In the genomic region with DNA sequence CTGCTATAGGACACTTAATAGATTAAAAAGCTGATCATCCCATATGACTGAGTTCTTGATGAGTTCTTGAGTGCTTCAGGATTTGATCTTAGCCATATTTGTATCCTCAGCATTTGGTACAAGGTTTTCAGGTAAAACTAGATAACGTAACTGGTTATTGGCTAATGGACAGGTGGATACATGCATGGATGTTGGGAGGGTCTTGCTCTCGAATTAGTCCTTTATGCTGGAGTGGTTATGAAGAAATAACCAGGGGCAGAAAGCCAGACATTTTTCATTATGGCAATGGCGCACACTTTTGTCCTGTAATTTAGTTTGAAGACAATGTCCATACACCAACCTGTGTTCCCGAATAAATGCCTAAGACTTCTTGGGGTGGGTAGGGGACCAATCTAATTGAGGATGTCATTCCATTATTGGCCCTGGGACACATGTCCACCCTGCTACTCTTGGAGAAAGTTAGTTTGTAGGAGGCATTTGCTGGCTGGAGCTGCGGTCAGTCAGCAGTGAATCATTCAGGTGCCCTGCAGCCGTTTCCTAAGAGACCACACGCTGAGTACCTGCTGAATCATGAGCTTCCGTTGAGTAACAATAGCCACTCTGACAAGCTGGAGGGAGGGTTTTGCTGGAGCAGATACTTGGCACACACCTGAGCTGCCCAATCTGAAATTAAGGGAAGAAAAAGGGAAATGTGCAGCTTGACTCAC, we compare ENCODE assay signal across 3 cellular contexts.
A peak's percentile ranks its signal among the peaks of the same experiment; 100 is the strongest.
TF ChIP-seq lines count a peak whose summit lies in the region.

No MANE protein-coding gene starts in this region.

TF ChIP-seq in GM23338, 12 proteins besides CTCF, POLR2A, EP300 and RAD21 (continued from another document):
- TF ChIP-seq, protein P1, sequence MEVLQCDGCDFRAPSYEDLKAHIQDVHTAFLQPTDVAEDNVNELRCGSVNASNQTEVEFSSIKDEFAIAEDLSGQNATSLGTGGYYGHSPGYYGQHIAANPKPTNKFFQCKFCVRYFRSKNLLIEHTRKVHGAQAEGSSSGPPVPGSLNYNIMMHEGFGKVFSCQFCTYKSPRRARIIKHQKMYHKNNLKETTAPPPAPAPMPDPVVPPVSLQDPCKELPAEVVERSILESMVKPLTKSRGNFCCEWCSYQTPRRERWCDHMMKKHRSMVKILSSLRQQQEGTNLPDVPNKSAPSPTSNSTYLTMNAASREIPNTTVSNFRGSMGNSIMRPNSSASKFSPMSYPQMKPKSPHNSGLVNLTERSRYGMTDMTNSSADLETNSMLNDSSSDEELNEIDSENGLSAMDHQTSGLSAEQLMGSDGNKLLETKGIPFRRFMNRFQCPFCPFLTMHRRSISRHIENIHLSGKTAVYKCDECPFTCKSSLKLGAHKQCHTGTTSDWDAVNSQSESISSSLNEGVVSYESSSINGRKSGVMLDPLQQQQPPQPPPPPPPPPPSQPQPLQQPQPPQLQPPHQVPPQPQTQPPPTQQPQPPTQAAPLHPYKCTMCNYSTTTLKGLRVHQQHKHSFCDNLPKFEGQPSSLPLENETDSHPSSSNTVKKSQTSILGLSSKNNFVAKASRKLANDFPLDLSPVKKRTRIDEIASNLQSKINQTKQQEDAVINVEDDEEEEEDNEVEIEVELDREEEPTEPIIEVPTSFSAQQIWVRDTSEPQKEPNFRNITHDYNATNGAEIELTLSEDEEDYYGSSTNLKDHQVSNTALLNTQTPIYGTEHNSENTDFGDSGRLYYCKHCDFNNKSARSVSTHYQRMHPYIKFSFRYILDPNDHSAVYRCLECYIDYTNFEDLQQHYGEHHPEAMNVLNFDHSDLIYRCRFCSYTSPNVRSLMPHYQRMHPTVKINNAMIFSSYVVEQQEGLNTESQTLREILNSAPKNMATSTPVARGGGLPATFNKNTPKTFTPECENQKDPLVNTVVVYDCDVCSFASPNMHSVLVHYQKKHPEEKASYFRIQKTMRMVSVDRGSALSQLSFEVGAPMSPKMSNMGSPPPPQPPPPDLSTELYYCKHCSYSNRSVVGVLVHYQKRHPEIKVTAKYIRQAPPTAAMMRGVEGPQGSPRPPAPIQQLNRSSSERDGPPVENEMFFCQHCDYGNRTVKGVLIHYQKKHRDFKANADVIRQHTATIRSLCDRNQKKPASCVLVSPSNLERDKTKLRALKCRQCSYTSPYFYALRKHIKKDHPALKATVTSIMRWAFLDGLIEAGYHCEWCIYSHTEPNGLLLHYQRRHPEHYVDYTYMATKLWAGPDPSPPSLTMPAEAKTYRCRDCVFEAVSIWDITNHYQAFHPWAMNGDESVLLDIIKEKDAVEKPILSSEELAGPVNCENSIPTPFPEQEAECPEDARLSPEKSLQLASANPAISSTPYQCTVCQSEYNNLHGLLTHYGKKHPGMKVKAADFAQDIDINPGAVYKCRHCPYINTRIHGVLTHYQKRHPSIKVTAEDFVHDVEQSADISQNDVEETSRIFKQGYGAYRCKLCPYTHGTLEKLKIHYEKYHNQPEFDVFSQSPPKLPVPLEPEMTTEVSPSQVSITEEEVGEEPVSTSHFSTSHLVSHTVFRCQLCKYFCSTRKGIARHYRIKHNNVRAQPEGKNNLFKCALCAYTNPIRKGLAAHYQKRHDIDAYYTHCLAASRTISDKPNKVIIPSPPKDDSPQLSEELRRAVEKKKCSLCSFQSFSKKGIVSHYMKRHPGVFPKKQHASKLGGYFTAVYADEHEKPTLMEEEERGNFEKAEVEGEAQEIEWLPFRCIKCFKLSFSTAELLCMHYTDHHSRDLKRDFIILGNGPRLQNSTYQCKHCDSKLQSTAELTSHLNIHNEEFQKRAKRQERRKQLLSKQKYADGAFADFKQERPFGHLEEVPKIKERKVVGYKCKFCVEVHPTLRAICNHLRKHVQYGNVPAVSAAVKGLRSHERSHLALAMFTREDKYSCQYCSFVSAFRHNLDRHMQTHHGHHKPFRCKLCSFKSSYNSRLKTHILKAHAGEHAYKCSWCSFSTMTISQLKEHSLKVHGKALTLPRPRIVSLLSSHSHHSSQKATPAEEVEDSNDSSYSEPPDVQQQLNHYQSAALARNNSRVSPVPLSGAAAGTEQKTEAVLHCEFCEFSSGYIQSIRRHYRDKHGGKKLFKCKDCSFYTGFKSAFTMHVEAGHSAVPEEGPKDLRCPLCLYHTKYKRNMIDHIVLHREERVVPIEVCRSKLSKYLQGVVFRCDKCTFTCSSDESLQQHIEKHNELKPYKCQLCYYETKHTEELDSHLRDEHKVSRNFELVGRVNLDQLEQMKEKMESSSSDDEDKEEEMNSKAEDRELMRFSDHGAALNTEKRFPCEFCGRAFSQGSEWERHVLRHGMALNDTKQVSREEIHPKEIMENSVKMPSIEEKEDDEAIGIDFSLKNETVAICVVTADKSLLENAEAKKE (CRISPR knock-in tag; IDR thresholded peaks at IDR 0.05): 0 out of 2 replicates have a peak, but pooled peaks have one; percentile 36
- no peak for TF ChIP-seq JUNB (IDR thresholded peaks at IDR 0.05; ENCODE audit: unreplicated experiment)

TF ChIP-seq in K562, 482 proteins besides CTCF, POLR2A, EP300 and RAD21 (continued from another document and continues in another):
- TF ChIP-seq, protein P2, sequence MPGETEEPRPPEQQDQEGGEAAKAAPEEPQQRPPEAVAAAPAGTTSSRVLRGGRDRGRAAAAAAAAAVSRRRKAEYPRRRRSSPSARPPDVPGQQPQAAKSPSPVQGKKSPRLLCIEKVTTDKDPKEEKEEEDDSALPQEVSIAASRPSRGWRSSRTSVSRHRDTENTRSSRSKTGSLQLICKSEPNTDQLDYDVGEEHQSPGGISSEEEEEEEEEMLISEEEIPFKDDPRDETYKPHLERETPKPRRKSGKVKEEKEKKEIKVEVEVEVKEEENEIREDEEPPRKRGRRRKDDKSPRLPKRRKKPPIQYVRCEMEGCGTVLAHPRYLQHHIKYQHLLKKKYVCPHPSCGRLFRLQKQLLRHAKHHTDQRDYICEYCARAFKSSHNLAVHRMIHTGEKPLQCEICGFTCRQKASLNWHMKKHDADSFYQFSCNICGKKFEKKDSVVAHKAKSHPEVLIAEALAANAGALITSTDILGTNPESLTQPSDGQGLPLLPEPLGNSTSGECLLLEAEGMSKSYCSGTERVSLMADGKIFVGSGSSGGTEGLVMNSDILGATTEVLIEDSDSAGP (CRISPR knock-in tag; IDR thresholded peaks at IDR 0.05): no peak
- no peak for TF ChIP-seq CBX1 (IDR thresholded peaks at IDR 0.05; ENCODE audit: low read depth)
- TF ChIP-seq HNRNPK (IDR thresholded peaks at IDR 0.05; ENCODE audit: low read depth, low read length, poor library complexity, severe bottlenecking): no peak
- TF ChIP-seq, protein P3, sequence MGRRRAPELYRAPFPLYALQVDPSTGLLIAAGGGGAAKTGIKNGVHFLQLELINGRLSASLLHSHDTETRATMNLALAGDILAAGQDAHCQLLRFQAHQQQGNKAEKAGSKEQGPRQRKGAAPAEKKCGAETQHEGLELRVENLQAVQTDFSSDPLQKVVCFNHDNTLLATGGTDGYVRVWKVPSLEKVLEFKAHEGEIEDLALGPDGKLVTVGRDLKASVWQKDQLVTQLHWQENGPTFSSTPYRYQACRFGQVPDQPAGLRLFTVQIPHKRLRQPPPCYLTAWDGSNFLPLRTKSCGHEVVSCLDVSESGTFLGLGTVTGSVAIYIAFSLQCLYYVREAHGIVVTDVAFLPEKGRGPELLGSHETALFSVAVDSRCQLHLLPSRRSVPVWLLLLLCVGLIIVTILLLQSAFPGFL (CRISPR knock-in tag; IDR thresholded peaks at IDR 0.05): no peak
- TF ChIP-seq GATA2 (CRISPR knock-in tag; IDR thresholded peaks at IDR 0.05): no peak
- TF ChIP-seq, protein P4, sequence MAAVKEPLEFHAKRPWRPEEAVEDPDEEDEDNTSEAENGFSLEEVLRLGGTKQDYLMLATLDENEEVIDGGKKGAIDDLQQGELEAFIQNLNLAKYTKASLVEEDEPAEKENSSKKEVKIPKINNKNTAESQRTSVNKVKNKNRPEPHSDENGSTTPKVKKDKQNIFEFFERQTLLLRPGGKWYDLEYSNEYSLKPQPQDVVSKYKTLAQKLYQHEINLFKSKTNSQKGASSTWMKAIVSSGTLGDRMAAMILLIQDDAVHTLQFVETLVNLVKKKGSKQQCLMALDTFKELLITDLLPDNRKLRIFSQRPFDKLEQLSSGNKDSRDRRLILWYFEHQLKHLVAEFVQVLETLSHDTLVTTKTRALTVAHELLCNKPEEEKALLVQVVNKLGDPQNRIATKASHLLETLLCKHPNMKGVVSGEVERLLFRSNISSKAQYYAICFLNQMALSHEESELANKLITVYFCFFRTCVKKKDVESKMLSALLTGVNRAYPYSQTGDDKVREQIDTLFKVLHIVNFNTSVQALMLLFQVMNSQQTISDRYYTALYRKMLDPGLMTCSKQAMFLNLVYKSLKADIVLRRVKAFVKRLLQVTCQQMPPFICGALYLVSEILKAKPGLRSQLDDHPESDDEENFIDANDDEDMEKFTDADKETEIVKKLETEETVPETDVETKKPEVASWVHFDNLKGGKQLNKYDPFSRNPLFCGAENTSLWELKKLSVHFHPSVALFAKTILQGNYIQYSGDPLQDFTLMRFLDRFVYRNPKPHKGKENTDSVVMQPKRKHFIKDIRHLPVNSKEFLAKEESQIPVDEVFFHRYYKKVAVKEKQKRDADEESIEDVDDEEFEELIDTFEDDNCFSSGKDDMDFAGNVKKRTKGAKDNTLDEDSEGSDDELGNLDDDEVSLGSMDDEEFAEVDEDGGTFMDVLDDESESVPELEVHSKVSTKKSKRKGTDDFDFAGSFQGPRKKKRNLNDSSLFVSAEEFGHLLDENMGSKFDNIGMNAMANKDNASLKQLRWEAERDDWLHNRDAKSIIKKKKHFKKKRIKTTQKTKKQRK (IDR thresholded peaks at IDR 0.05; ENCODE audit: borderline replicate concordance, low read depth, low read length): no peak
- TF ChIP-seq LCOR (CRISPR knock-in tag; IDR thresholded peaks at IDR 0.05): no peak

TF ChIP-seq in HepG2, 621 proteins besides CTCF, POLR2A, EP300 and RAD21 (continued from another document):
- no peak for TF ChIP-seq SPEN (CRISPR knock-in tag; IDR thresholded peaks at IDR 0.05; ENCODE audit: low read depth)
- no peak for TF ChIP-seq NFE2L1 (CRISPR knock-in tag; IDR thresholded peaks at IDR 0.05; ENCODE audit: borderline replicate concordance)
- no peak for TF ChIP-seq RXRB (CRISPR knock-in tag; IDR thresholded peaks at IDR 0.05; ENCODE audit: borderline replicate concordance)
